16 cellular contexts compared by ENCODE assay signal in the genomic region with DNA sequence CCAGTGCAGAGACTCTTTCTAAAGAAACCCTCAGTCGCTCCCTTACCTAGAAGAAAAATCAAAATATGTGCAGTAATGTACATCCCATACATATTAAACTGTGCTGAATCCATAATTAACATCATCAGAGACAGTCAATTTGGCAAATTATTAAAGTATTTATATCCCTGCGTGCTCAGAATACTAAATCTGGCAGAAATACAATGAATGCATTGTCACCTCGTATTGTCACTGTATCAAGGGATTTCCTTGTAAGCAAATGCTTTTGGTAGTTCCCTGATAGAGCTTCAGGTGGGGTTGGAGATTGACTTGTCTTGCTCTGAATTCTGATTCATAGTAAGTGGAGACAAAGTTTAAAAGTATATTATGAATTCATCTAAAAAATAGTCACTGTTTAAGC.
A peak's percentile ranks its signal among the peaks of the same experiment; 100 is the strongest.
DNase-seq lines count a peak whose midpoint lies in the region; ATAC-seq and TF ChIP-seq lines count a peak whose summit lies in the region.
"Had no signal": no experiment of that assay in that cellular context is flagged by ENCODE, and none has a peak within 500 bp of the region (broad histone marks: within the 10 kb centered on the region; RNA-seq: fewer than 3 reads in every experiment).

No MANE protein-coding gene starts in this region.

- no peaks in the 10 kb centered on the region for H3K4me1 Mint-ChIP-seq in activated CD8-positive, alpha-beta T cell treated with anti-CD3 and anti-CD28 coated beads for 36 hours (ENCODE audit: low read depth)
- H3K4me1 Mint-ChIP-seq in stimulated activated effector memory CD8-positive, alpha-beta T cell treated with anti-CD3 and anti-CD28 coated beads, Interleukin-12 subunit alpha, Interleukin-12 subunit beta, amount 100 ng/mL, for 72 hours = no peaks in the 10 kb centered on the region
- H3K4me1 Mint-ChIP-seq: B cell; CD4-positive, CD25-positive, alpha-beta regulatory T cell; CD8-positive, alpha-beta memory T cell had no signal

- POLR2A ChIA-PET in activated CD8-positive, alpha-beta T cell treated with anti-CD3 and anti-CD28 coated beads for 36 hours (lab: Charles Lee) = no interaction called here

- H3K36me3 ChIP-seq in tibial artery = no peaks in the 10 kb centered on the region

- no peak overlapping the region for H3K27ac ChIP-seq in tibial artery
- H3K27ac ChIP-seq: HL-60 had no signal

- intact Hi-C loops in activated CD8-positive, alpha-beta T cell treated with anti-CD3 and anti-CD28 coated beads for 36 hours (cut with micrococcal nuclease) = no loop called here
- intact Hi-C loops in tibial artery (cut with DNase I; ENCODE audit: low total_unique reads) = no loop called here

- CTCF ChIA-PET in activated CD8-positive, alpha-beta T cell treated with anti-CD3 and anti-CD28 coated beads for 36 hours (lab: Charles Lee) = no interaction called here

- no peak overlapping the region for H3K27ac Mint-ChIP-seq in activated CD8-positive, alpha-beta T cell treated with anti-CD3 and anti-CD28 coated beads for 36 hours
- H3K27ac Mint-ChIP-seq in stimulated activated effector memory CD8-positive, alpha-beta T cell treated with anti-CD3 and anti-CD28 coated beads, Interleukin-12 subunit alpha, Interleukin-12 subunit beta, amount 100 ng/mL, for 72 hours = no peak overlapping the region
- H3K27ac Mint-ChIP-seq: B cell; CD4-positive, CD25-positive, alpha-beta regulatory T cell; CD8-positive, alpha-beta memory T cell; HFFc6 had no signal

- DNase-seq in NCI-H1048 (lab: John Stamatoyannopoulos, UW) = peak; percentile 85
- peak; percentile 76 for DNase-seq in globus pallidus (ENCODE audit: low spot score)
- peak; percentile 89 for DNase-seq in pons (ENCODE audit: low spot score)
- DNase-seq in activated CD8-positive, alpha-beta T cell treated with anti-CD3 and anti-CD28 coated beads for 36 hours = no peak
- no peak for DNase-seq in tibial artery
- no peak for DNase-seq in stimulated activated effector memory CD8-positive, alpha-beta T cell treated with anti-CD3 and anti-CD28 coated beads, Interleukin-12 subunit alpha, Interleukin-12 subunit beta, amount 100 ng/mL, for 72 hours (ENCODE audit: low spot score in 2 of 2)
- DNase-seq: C1 segment of cervical spinal cord; Caco-2; CD4-positive, CD25-positive, alpha-beta regulatory T cell; CD8-positive, alpha-beta memory T cell; GOT3; H7; HFFc6 had no signal

- no peaks in the 10 kb centered on the region for H3K27me3 ChIP-seq in tibial artery

- no peaks in the 10 kb centered on the region for H3K36me3 Mint-ChIP-seq in activated CD8-positive, alpha-beta T cell treated with anti-CD3 and anti-CD28 coated beads for 36 hours (ENCODE audit: low read depth)
- no peaks in the 10 kb centered on the region for H3K36me3 Mint-ChIP-seq in stimulated activated effector memory CD8-positive, alpha-beta T cell treated with anti-CD3 and anti-CD28 coated beads, Interleukin-12 subunit alpha, Interleukin-12 subunit beta, amount 100 ng/mL, for 72 hours
- H3K36me3 Mint-ChIP-seq: CD4-positive, CD25-positive, alpha-beta regulatory T cell; CD8-positive, alpha-beta memory T cell had no signal

- H3K9me3 ChIP-seq in tibial artery = no peaks in the 10 kb centered on the region
- H3K9me3 ChIP-seq: Caco-2 had no signal

- no peak overlapping the region for H3K4me3 Mint-ChIP-seq in activated CD8-positive, alpha-beta T cell treated with anti-CD3 and anti-CD28 coated beads for 36 hours
- H3K4me3 Mint-ChIP-seq in stimulated activated effector memory CD8-positive, alpha-beta T cell treated with anti-CD3 and anti-CD28 coated beads, Interleukin-12 subunit alpha, Interleukin-12 subunit beta, amount 100 ng/mL, for 72 hours = no peak overlapping the region
- H3K4me3 Mint-ChIP-seq: B cell; CD4-positive, CD25-positive, alpha-beta regulatory T cell; CD8-positive, alpha-beta memory T cell; HFFc6 had no signal

- ATAC-seq in activated CD8-positive, alpha-beta T cell treated with anti-CD3 and anti-CD28 coated beads for 36 hours = no peak
- no peak for ATAC-seq in stimulated activated effector memory CD8-positive, alpha-beta T cell treated with anti-CD3 and anti-CD28 coated beads, Interleukin-12 subunit alpha, Interleukin-12 subunit beta, amount 100 ng/mL, for 72 hours
- ATAC-seq: HCT116 had no signal

- H3K9me3 Mint-ChIP-seq in activated CD8-positive, alpha-beta T cell treated with anti-CD3 and anti-CD28 coated beads for 36 hours = no peaks in the 10 kb centered on the region
- peaks cover 6% of the 10 kb centered on the region for H3K9me3 Mint-ChIP-seq in stimulated activated effector memory CD8-positive, alpha-beta T cell treated with anti-CD3 and anti-CD28 coated beads, Interleukin-12 subunit alpha, Interleukin-12 subunit beta, amount 100 ng/mL, for 72 hours

- no peaks in the 10 kb centered on the region for H3K27me3 Mint-ChIP-seq in activated CD8-positive, alpha-beta T cell treated with anti-CD3 and anti-CD28 coated beads for 36 hours
- H3K27me3 Mint-ChIP-seq: B cell; CD4-positive, CD25-positive, alpha-beta regulatory T cell; CD8-positive, alpha-beta memory T cell had no signal

- no peaks in the 10 kb centered on the region for H3K4me1 ChIP-seq in tibial artery
- H3K4me1 ChIP-seq: Caco-2 had no signal

- no peak for TF ChIP-seq CTCF in activated CD8-positive, alpha-beta T cell treated with anti-CD3 and anti-CD28 coated beads for 36 hours (IDR thresholded peaks at IDR 0.05)
- TF ChIP-seq CTCF in tibial artery (IDR thresholded peaks at IDR 0.05) = no peak

- no peak overlapping the region for H3K4me3 ChIP-seq in tibial artery

Comparison
In these comparisons a context has a peak if more than half of its experiments do, and no peak if none do; other contexts are left out.
1. DNase-seq: peak in NCI-H1048 (single experiment), globus pallidus (single experiment) and pons (single experiment); none in activated CD8-positive, alpha-beta T cell treated with anti-CD3 and anti-CD28 coated beads for 36 hours (single experiment), tibial artery (0 of 2) and stimulated activated effector memory CD8-positive, alpha-beta T cell treated with anti-CD3 and anti-CD28 coated beads, Interleukin-12 subunit alpha, Interleukin-12 subunit beta, amount 100 ng/mL, for 72 hours (0 of 2).